1 cellular context compared by ENCODE assay signal in genomic region chr11:113118104-113118503, GRCh38.
TF ChIP-seq lines count a peak whose summit lies in the region.

No MANE protein-coding gene starts in this region.

TF ChIP-seq in HepG2, 621 proteins besides CTCF, POLR2A, EP300 and RAD21 (continued from another document):
- TF ChIP-seq ZNF512B (CRISPR knock-in tag; IDR thresholded peaks at IDR 0.05; ENCODE audit: borderline replicate concordance) (no peak), TBL1XR1 (IDR thresholded peaks at IDR 0.05; ENCODE audit: borderline replicate concordance, low read length, partially characterized antibody) (no peak), ZNF773 (CRISPR knock-in tag; IDR thresholded peaks at IDR 0.05; ENCODE audit: borderline replicate concordance) (no peak), CENPX (CRISPR knock-in tag; IDR thresholded peaks at IDR 0.05) (no peak), ZNF780A (CRISPR knock-in tag; IDR thresholded peaks at IDR 0.05) (no peak), PRDM4 (CRISPR knock-in tag; IDR thresholded peaks at IDR 0.05; ENCODE audit: borderline replicate concordance) (no peak), AGO1 (IDR thresholded peaks at IDR 0.05; ENCODE audit: low read depth, low read length, poor library complexity, severe bottlenecking) (no peak), AFF4 (CRISPR knock-in tag; IDR thresholded peaks at IDR 0.05) (no peak), PTBP1 (IDR thresholded peaks at IDR 0.05; ENCODE audit: low read depth, low read length, poor library complexity, severe bottlenecking) (no peak), ZNF709 (CRISPR knock-in tag; IDR thresholded peaks at IDR 0.05) (no peak), ZFX (CRISPR knock-in tag; IDR thresholded peaks at IDR 0.05; ENCODE audit: low read depth) (no peak), DNMT1 (CRISPR knock-in tag; IDR thresholded peaks at IDR 0.05) (no peak), SNAPC5 (CRISPR knock-in tag; IDR thresholded peaks at IDR 0.05; ENCODE audit: borderline replicate concordance) (no peak), CHD4 (IDR thresholded peaks at IDR 0.05; ENCODE audit: borderline replicate concordance, low read length) (no peak), SMARCE1 (IDR thresholded peaks at IDR 0.05; ENCODE audit: borderline replicate concordance) (no peak), ZKSCAN1 (IDR thresholded peaks at IDR 0.05; ENCODE audit: low read length) (no peak), HNRNPL (IDR thresholded peaks at IDR 0.05; ENCODE audit: low read depth, low read length) (no peak)
